In the genomic region with DNA sequence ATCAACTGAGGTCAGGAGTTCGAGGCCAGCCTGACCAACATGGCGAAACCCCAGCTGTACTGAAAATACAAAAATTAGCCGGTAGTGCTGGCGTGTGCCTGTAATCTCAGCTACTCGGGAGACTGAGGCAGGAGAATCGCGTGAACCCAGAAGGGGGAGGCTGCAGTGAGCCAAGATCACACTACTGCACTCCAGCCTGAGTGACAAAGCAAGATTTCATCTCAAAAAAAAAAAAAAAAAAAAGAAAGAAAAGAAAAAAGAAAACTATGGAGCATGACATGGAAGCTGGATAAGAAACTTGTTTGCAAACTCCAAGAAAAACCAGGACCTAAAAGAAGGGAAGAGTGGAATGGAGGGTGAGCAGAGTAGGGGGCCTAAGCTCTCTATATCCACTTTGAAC, we compare ENCODE assay signal across 1 cellular context.
TF ChIP-seq lines count a peak whose summit lies in the region.

No MANE protein-coding gene starts in this region.

TF ChIP-seq in H1, 55 proteins besides CTCF, POLR2A, EP300 and RAD21:
- TF ChIP-seq SIN3A (conservative IDR thresholded peaks at IDR 0.05 in 1 of 2, IDR thresholded peaks at IDR 0.05 in 1 of 2; ENCODE audit: low read depth in 1 of 2, low read length in 2 of 2) (no peak), SP1 (IDR thresholded peaks at IDR 0.05; ENCODE audit: low read depth, low read length) (peak; percentile 44; the same call in 1 of the 2 replicates)
